36 cellular contexts compared by ENCODE assay signal in genomic region chr9:90766736-90767135, GRCh38. TPM values are rescaled to one million over a fixed set of nuclear protein-coding genes. Genes with fewer than 3 reads are reported as not detected.
"Had no signal": no experiment of that assay in that cellular context is flagged by ENCODE, and none has a peak within 500 bp of the region (broad histone marks: within the 10 kb centered on the region; RNA-seq: fewer than 3 reads in every experiment).

No MANE protein-coding gene starts in this region.

- H3K36me3 ChIP-seq: MG63 had no signal

- H3K4me3 ChIP-seq: MG63 had no signal

- H3K27me3 ChIP-seq: MG63 had no signal

- DNase-seq: Karpas-422, Kasumi-1, MG63, MM.1S, MV-4-11, NCI-H1048, NCI-H1092, NCI-H1092 treated with DMSO at 0.1 percent for 48 hours, NCI-H1105, NCI-H1105 treated with DMSO at 0.1 percent for 48 hours, NCI-H1417, NCI-H1417 treated with DMSO at 0.1 percent for 48 hours, NCI-H1436, NCI-H1436 treated with DMSO at 0.1 percent for 48 hours, NCI-H146, NCI-H1694, NCI-H1694 treated with DMSO at 0.1 percent for 48 hours, NCI-H187, NCI-H187 treated with DMSO at 0.1 percent for 48 hours, NCI-H1930, NCI-H2029, NCI-H2029 treated with DMSO at 0.1 percent for 48 hours, NCI-H2081, NCI-H2081 treated with DMSO at 0.1 percent for 48 hours, NCI-H2107, NCI-H2171, NCI-H2171 treated with DMSO at 0.1 percent for 48 hours, NCI-H2227 treated with DMSO at 0.1 percent for 48 hours, NCI-H226, NCI-H345, NCI-H446, NCI-H446 treated with DMSO at 0.1 percent for 48 hours, NCI-H510A had no signal

- H3K9ac ChIP-seq: KMS-11 had no signal

- H3K27ac ChIP-seq: KMS-11 had no signal

RNA-seq across cellular contexts. Expression of gene SYK, which starts 34.9 kb away (rescaled TPM):
- total RNA-seq: LHCN-M2, M059J had no signal
